In genomic region chr17:31416503-31416923, GRCh38 we compare ENCODE assay signal across 16 cellular contexts. TPM values are rescaled to one million over a fixed set of nuclear protein-coding genes. Genes with fewer than 3 reads are reported as not detected.
DNase-seq lines count a peak whose midpoint lies in the region; ATAC-seq lines count a peak whose summit lies in the region.
"Had no signal": no experiment of that assay in that cellular context is flagged by ENCODE, and none has a peak within 500 bp of the region (broad histone marks: within the 10 kb centered on the region; RNA-seq: fewer than 3 reads in every experiment).

No MANE protein-coding gene starts in this region.

- no peak overlapping the region for H4K91ac ChIP-seq in neuronal stem cell (ENCODE audit: low read depth, low read length, poor library complexity)

- peak overlapping the region; percentile 77 for H3K18ac ChIP-seq in neuronal stem cell (ENCODE audit: low read length)

- H3K79me1 ChIP-seq in neuronal stem cell (ENCODE audit: low read depth, low read length): no peaks in the 10 kb centered on the region

- intact Hi-C loops in head of caudate nucleus (cut with DNase I): no loop called here

- peak overlapping the region; percentile 63 for H3K14ac ChIP-seq in neuronal stem cell (ENCODE audit: low read length)

- H2BK15ac ChIP-seq in neuronal stem cell (ENCODE audit: low read length): peak overlapping the region; percentile 20

- in situ Hi-C loops in ACHN (cut with HindIII; ENCODE audit: low pct_ligation_motif_present, low pct_unique_long_range_greater_than_20kb, low sequenced_read_pairs): no loop called here

- H3K4ac ChIP-seq in neuronal stem cell (ENCODE audit: low read length): no peak overlapping the region

- no peak overlapping the region for H2BK12ac ChIP-seq in neuronal stem cell (ENCODE audit: low read length)

- H3K27me3 ChIP-seq in BLaER1 treated with 17β-estradiol and CSF1 and Interleukin-3, amounts not matched to agents 10 nM and 100 nM: no peaks in the 10 kb centered on the region
- H3K27me3 ChIP-seq in neuronal stem cell (ENCODE audit: control insufficient read depth in 3 of 3, insufficient read depth in 3 of 3, low read depth in 1 of 3, low read length in 3 of 3): peaks cover 0 to 14% (median 12%) of the 10 kb centered on the region in 3 experiments
- H3K27me3 ChIP-seq: brain microvascular endothelial cell, vagina had no signal

- H3K4me3 ChIP-seq in BLaER1 treated with 17β-estradiol and CSF1 and Interleukin-3, amounts not matched to agents 10 nM and 100 nM: no peak overlapping the region
- no peak overlapping the region for H3K4me3 ChIP-seq in neuronal stem cell (ENCODE audit: low read length in 2 of 2)
- H3K4me3 ChIP-seq: vagina had no signal

- peak overlapping the region in 7 of 11 experiments; percentile 22 to 69 (median 52); a peak in 9 of 22 replicates for H3K27ac ChIP-seq in BLaER1 treated with 17β-estradiol and CSF1 and Interleukin-3, amounts not matched to agents 10 nM and 100 nM
- H3K27ac ChIP-seq in neuronal stem cell (replicated peaks; ENCODE audit: low read length): no peak overlapping the region
- H3K27ac ChIP-seq: brain microvascular endothelial cell, parathyroid adenoma, vagina had no signal

- H2BK120ac ChIP-seq in neuronal stem cell (ENCODE audit: low read depth, low read length): no peak overlapping the region

- no peak overlapping the region for H3K9ac ChIP-seq in BLaER1 treated with 17β-estradiol and CSF1 and Interleukin-3, amounts not matched to agents 10 nM and 100 nM
- H3K9ac ChIP-seq in neuronal stem cell (ENCODE audit: low read depth, low read length, poor library complexity): no peak overlapping the region
- H3K9ac ChIP-seq: parathyroid adenoma had no signal

- no CpG with 5 or more reads among the region's 10 CpGs for WGBS in neuronal stem cell (ENCODE audit: extremely low coverage in 2 of 2, insufficient read length in 2 of 2, insufficient replicate concordance in 1 of 2), 2 donors

- H2AFZ ChIP-seq in neuronal stem cell (ENCODE audit: low read length): peak overlapping the region; percentile 89
- H2AFZ ChIP-seq: parathyroid adenoma had no signal

- H3K36me3 ChIP-seq in BLaER1 treated with 17β-estradiol and CSF1 and Interleukin-3, amounts not matched to agents 10 nM and 100 nM: no peaks in the 10 kb centered on the region
- no peaks in the 10 kb centered on the region for H3K36me3 ChIP-seq in neuronal stem cell (replicated peaks in 1 of 2; ENCODE audit: control insufficient read depth in 2 of 2, insufficient read depth in 2 of 2, low read length in 2 of 2)
- H3K36me3 ChIP-seq: brain microvascular endothelial cell, vagina had no signal

- no peak overlapping the region for H4K8ac ChIP-seq in neuronal stem cell (ENCODE audit: low read depth, low read length)

- peak; percentile 31 for DNase-seq in RPMI7951 (ENCODE audit: low read depth)
- DNase-seq in head of caudate nucleus: peak; percentile 77 to 97 (median 92)
- peak; percentile 33 for DNase-seq in neuronal stem cell (ENCODE audit: low spot score)
- DNase-seq in NCI-H748 (lab: John Stamatoyannopoulos, UW; ENCODE audit: unreplicated experiment): no peak
- DNase-seq in kidney glomerular epithelial cell (lab: John Stamatoyannopoulos, UW): no peak
- no peak for DNase-seq in ACHN
- DNase-seq: activated CD4-positive, alpha-beta memory T cell treated with anti-CD3 and anti-CD28 coated beads for 36 hours; brain microvascular endothelial cell; HCEC 1CT; stimulated activated CD4-positive, alpha-beta T cell treated with anti-CD3 and anti-CD28 coated beads, Interleukin-2, amount 100 ng/mL, for 24 hours; T-helper 9 cell had no signal

- H2BK5ac ChIP-seq in neuronal stem cell (ENCODE audit: low read length): no peak overlapping the region

- H3K4me1 ChIP-seq in BLaER1 treated with 17β-estradiol and CSF1 and Interleukin-3, amounts not matched to agents 10 nM and 100 nM: peaks cover 24 to 61% (median 44%) of the 10 kb centered on the region in 10 experiments
- H3K4me1 ChIP-seq in neuronal stem cell (ENCODE audit: control insufficient read depth in 2 of 2, insufficient read depth in 1 of 2, low read depth in 1 of 2, low read length in 2 of 2): peaks cover 23 to 36% of the 10 kb centered on the region in 2 donors
- H3K4me1 ChIP-seq: parathyroid adenoma, vagina had no signal

- H4K20me1 ChIP-seq in BLaER1 treated with 17β-estradiol and CSF1 and Interleukin-3, amounts not matched to agents 10 nM and 100 nM: no peaks in the 10 kb centered on the region

- H3K23ac ChIP-seq in neuronal stem cell (ENCODE audit: low read depth, low read length, poor library complexity): peak overlapping the region; percentile 1

- 0 out of 22 replicates have a peak, but pooled peaks cover 0 to under 1% (median 0%) of the 10 kb centered on the region in 11 experiments for H3K9me3 ChIP-seq in BLaER1 treated with 17β-estradiol and CSF1 and Interleukin-3, amounts not matched to agents 10 nM and 100 nM (replicated peaks in 1 of 11)
- H3K9me3 ChIP-seq in neuronal stem cell (replicated peaks in 1 of 2; ENCODE audit: control insufficient read depth in 2 of 2, insufficient read depth in 1 of 2, low read depth in 1 of 2, low read length in 2 of 2): no peaks in the 10 kb centered on the region
- H3K9me3 ChIP-seq: vagina had no signal

- H3K4me2 ChIP-seq in BLaER1 treated with 17β-estradiol and CSF1 and Interleukin-3, amounts not matched to agents 10 nM and 100 nM: peak overlapping the region in 5 of 11 experiments; percentile 77 to 92 (median 82); a peak in 9 of 22 replicates
- H3K4me2 ChIP-seq in neuronal stem cell (ENCODE audit: insufficient read depth, low read length, poor library complexity, severe bottlenecking): no peak overlapping the region

- peak overlapping the region; percentile 25 for H2AK5ac ChIP-seq in neuronal stem cell (ENCODE audit: low read depth, low read length)

- no peak for ATAC-seq in GM21390 (IDR thresholded peaks at IDR 0.05; ENCODE audit: unreplicated experiment)
- ATAC-seq: activated T-helper 17 cell treated with anti-CD3 and anti-CD28 coated beads, Interleukin-2, amount 50 U/mL, for 72 hours had no signal

RNA-seq across cellular contexts. Expression of gene RAB11FIP4, which starts 25.0 kb away (rescaled TPM):
- under 0.01 and 0.59 TPM in 2 replicates for total RNA-seq in RPMI7951 (2014; rRNA removed; shearing (Covaris generic))
- 10.1 TPM for polyA plus RNA-seq in neuronal stem cell (2013, experiment 1 of 2)
- polyA plus RNA-seq in neuronal stem cell (2013, experiment 2 of 2): 10.1 TPM

Comparison
In these comparisons a context has a peak if more than half of its experiments do, and no peak if none do; other contexts are left out.
1. DNase-seq: peak in RPMI7951 (single experiment), head of caudate nucleus (42 of 42) and neuronal stem cell (single experiment); none in NCI-H748 (single experiment), kidney glomerular epithelial cell (single experiment) and ACHN (single experiment).